ENCODE assay signal across 35 cellular contexts in genomic region chr20:18271160-18271559, GRCh38.
"Had no signal": no experiment of that assay in that cellular context is flagged by ENCODE, and none has a peak within 500 bp of the region (broad histone marks: within the 10 kb centered on the region; RNA-seq: fewer than 3 reads in every experiment).

No MANE protein-coding gene starts in this region.

- H3K27me3 ChIP-seq: MG63 had no signal

- DNase-seq: Karpas-422, Kasumi-1, MG63, MM.1S, MV-4-11, NCI-H1048, NCI-H1092, NCI-H1092 treated with DMSO at 0.1 percent for 48 hours, NCI-H1105, NCI-H1105 treated with DMSO at 0.1 percent for 48 hours, NCI-H1417, NCI-H1417 treated with DMSO at 0.1 percent for 48 hours, NCI-H1436, NCI-H1436 treated with DMSO at 0.1 percent for 48 hours, NCI-H146, NCI-H1694, NCI-H1694 treated with DMSO at 0.1 percent for 48 hours, NCI-H187, NCI-H187 treated with DMSO at 0.1 percent for 48 hours, NCI-H1930, NCI-H2029, NCI-H2029 treated with DMSO at 0.1 percent for 48 hours, NCI-H2081, NCI-H2081 treated with DMSO at 0.1 percent for 48 hours, NCI-H2107, NCI-H2171, NCI-H2171 treated with DMSO at 0.1 percent for 48 hours, NCI-H2227 treated with DMSO at 0.1 percent for 48 hours, NCI-H226, NCI-H345, NCI-H446 treated with DMSO at 0.1 percent for 48 hours, NCI-H510A, NCI-H510A treated with DMSO at 0.1 percent for 48 hours, NCI-H524 had no signal

- H3K9me3 ChIP-seq: MG63 had no signal

- H3K4me2 ChIP-seq: KMS-11 had no signal

- H3K36me3 ChIP-seq: MG63 had no signal

- H3K9ac ChIP-seq: KMS-11 had no signal

- H3K27ac ChIP-seq: KMS-11 had no signal

- H3K4me3 ChIP-seq: MG63 had no signal
